21 cellular contexts compared by ENCODE assay signal in the genomic region with DNA sequence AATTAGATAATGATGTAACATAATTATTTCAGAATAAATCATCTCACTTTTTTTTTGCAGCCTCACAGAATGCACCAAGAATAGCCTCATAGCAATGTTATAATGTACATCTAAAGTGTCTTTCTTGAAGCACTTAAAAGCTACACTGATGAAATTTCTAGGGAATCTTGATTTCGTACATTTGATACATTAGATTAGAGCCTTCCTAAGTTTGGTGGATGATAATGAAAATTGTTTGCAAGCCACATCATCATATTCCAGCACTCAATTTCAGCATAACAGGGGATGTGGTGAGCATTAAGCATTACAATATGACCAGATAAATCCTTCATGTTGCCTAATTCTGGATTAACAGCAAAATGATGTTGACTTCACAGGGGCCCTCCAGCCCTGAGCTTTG. TPM values are rescaled to one million over a fixed set of nuclear protein-coding genes. Genes with fewer than 3 reads are reported as not detected.
"Had no signal": no experiment of that assay in that cellular context is flagged by ENCODE, and none has a peak within 500 bp of the region (broad histone marks: within the 10 kb centered on the region; RNA-seq: fewer than 3 reads in every experiment).

No MANE protein-coding gene starts in this region.

- DNase-seq: KBM-7, MV-4-11, NCI-H1048, NCI-H1105, NCI-H1417, NCI-H1436 treated with DMSO at 0.1 percent for 48 hours, NCI-H1694 treated with DMSO at 0.1 percent for 48 hours, NCI-H1930, NCI-H2081, NCI-H2107, NCI-H2227 treated with DMSO at 0.1 percent for 48 hours, NCI-H524, NCI-H526 treated with DMSO at 0.1 percent for 48 hours, NCI-H774, Right ventricle myocardium superior, RPMI8226 had no signal

RNA-seq across cellular contexts. Expression of gene METTL24, which starts 9.7 kb away (rescaled TPM):
- total RNA-seq: HT-29, LHCN-M2, MCF 10A, NCI-H460, SK-MEL-5 had no signal

RNA-seq across cellular contexts. Expression of gene DDO, which starts 47.5 kb away (rescaled TPM):
- total RNA-seq: HT-29, MCF 10A had no signal
